Comparison of ENCODE assay signal across 9 cellular contexts in genomic region chr1:37038079-37038702, GRCh38. TPM values are rescaled to one million over a fixed set of nuclear protein-coding genes. Genes with fewer than 3 reads are reported as not detected.
DNase-seq lines count a peak whose midpoint lies in the region; ATAC-seq, FAIRE-seq and TF ChIP-seq lines count a peak whose summit lies in the region.
"Had no signal": no experiment of that assay in that cellular context is flagged by ENCODE, and none has a peak within 500 bp of the region (broad histone marks: within the 10 kb centered on the region; RNA-seq: fewer than 3 reads in every experiment).

No MANE protein-coding gene starts in this region.

- POLR2A ChIA-PET in activated CD4-positive, alpha-beta memory T cell treated with anti-CD3 and anti-CD28 coated beads for 36 hours (lab: Charles Lee), result no interaction called here

- no peak for TF ChIP-seq CTCF in glutamatergic neuron (IDR thresholded peaks at IDR 0.05; ENCODE audit: partially characterized antibody, unreplicated experiment)
- TF ChIP-seq CTCF in GM20000 (IDR thresholded peaks at IDR 0.05; ENCODE audit: extremely low read depth, missing control alignments), result no peak

- DNase-seq in Right ventricle myocardium inferior (ENCODE audit: missing footprints), result no peak
- no peak for DNase-seq in cardiac septum (ENCODE audit: low spot score)
- DNase-seq in NCI-H82 treated with DMSO at 0.1 percent for 48 hours (lab: John Stamatoyannopoulos, UW; ENCODE audit: unreplicated experiment), result peak; percentile 71
- peak; percentile 36 for DNase-seq in glutamatergic neuron
- peak; percentile 33 for DNase-seq in urothelium cell line (ENCODE audit: low spot score)
- DNase-seq in activated CD4-positive, alpha-beta memory T cell treated with anti-CD3 and anti-CD28 coated beads for 36 hours, result no peak
- DNase-seq in AG08395 (ENCODE audit: low spot score), result no peak
- no peak for DNase-seq in GM20000 (ENCODE audit: low spot score)

- CTCF ChIA-PET in activated CD4-positive, alpha-beta memory T cell treated with anti-CD3 and anti-CD28 coated beads for 36 hours (lab: Charles Lee), result no interaction called here

- peaks cover 41% of the 10 kb centered on the region for H3K4me1 Mint-ChIP-seq in glutamatergic neuron (ENCODE audit: low read depth, unreplicated experiment)
- H3K4me1 Mint-ChIP-seq in activated CD4-positive, alpha-beta memory T cell treated with anti-CD3 and anti-CD28 coated beads for 36 hours (ENCODE audit: low read depth), result peaks cover 3% of the 10 kb centered on the region

- H3K9me3 Mint-ChIP-seq in glutamatergic neuron (ENCODE audit: unreplicated experiment), result peaks cover 5% of the 10 kb centered on the region
- H3K9me3 Mint-ChIP-seq in activated CD4-positive, alpha-beta memory T cell treated with anti-CD3 and anti-CD28 coated beads for 36 hours, result no peaks in the 10 kb centered on the region

- no peaks in the 10 kb centered on the region for H3K36me3 Mint-ChIP-seq in glutamatergic neuron (ENCODE audit: unreplicated experiment)
- H3K36me3 Mint-ChIP-seq in activated CD4-positive, alpha-beta memory T cell treated with anti-CD3 and anti-CD28 coated beads for 36 hours, result no peaks in the 10 kb centered on the region

- H3K27me3 Mint-ChIP-seq in glutamatergic neuron (ENCODE audit: unreplicated experiment), result peaks cover 12% of the 10 kb centered on the region
- H3K27me3 Mint-ChIP-seq in activated CD4-positive, alpha-beta memory T cell treated with anti-CD3 and anti-CD28 coated beads for 36 hours, result peaks cover 56% of the 10 kb centered on the region

- peak; percentile 69 for ATAC-seq in Right ventricle myocardium inferior

- no peak overlapping the region for H3K4me3 Mint-ChIP-seq in glutamatergic neuron (ENCODE audit: unreplicated experiment)
- no peak overlapping the region for H3K4me3 Mint-ChIP-seq in activated CD4-positive, alpha-beta memory T cell treated with anti-CD3 and anti-CD28 coated beads for 36 hours

- no peak overlapping the region for H3K27ac Mint-ChIP-seq in glutamatergic neuron (ENCODE audit: unreplicated experiment)
- no peak overlapping the region for H3K27ac Mint-ChIP-seq in activated CD4-positive, alpha-beta memory T cell treated with anti-CD3 and anti-CD28 coated beads for 36 hours

- no peak for FAIRE-seq in urothelium cell line (lab: Jason Lieb, UNC)

- intact Hi-C loops in Right ventricle myocardium inferior (cut with DNase I) (loop anchor here (2.0 to 10.0 kb wide), 2 partner anchors 335 to 463 kb away; no protein-coding TSS in a partner anchor), cardiac septum (cut with DNase I) (no loop called here)
- intact Hi-C loops in activated CD4-positive, alpha-beta memory T cell treated with anti-CD3 and anti-CD28 coated beads for 36 hours (cut with micrococcal nuclease), result no loop called here

RNA-seq across cellular contexts. Expression of gene GRIK3, which starts 3.9 kb away (rescaled TPM):
- total RNA-seq in Right ventricle myocardium inferior, result 0.65 TPM
- 0.08 TPM for total RNA-seq in cardiac septum
- total RNA-seq in glutamatergic neuron (ENCODE audit: unreplicated experiment), result 60.1 TPM
- total RNA-seq in activated CD4-positive, alpha-beta memory T cell treated with anti-CD3 and anti-CD28 coated beads for 36 hours, result not detected
- total RNA-seq: glomerular endothelial cell had no signal

Comparison
In these comparisons a context has a peak if more than half of its experiments do, and no peak if none do; other contexts are left out.
1. DNase-seq: peak in NCI-H82 treated with DMSO at 0.1 percent for 48 hours (single experiment), glutamatergic neuron (single experiment) and urothelium cell line (single experiment); none in Right ventricle myocardium inferior (single experiment), cardiac septum (single experiment), activated CD4-positive, alpha-beta memory T cell treated with anti-CD3 and anti-CD28 coated beads for 36 hours (single experiment), AG08395 (single experiment) and GM20000 (single experiment).
2. RNA of gene GRIK3, which starts 3.9 kb away (total RNA-seq): 60.1 TPM in glutamatergic neuron (single experiment); 0.65 TPM in Right ventricle myocardium inferior (single experiment), 0.08 TPM in cardiac septum (single experiment) and not detected in activated CD4-positive, alpha-beta memory T cell treated with anti-CD3 and anti-CD28 coated beads for 36 hours; every median in the first group is over 10 times any median in the second.